15 cellular contexts compared by ENCODE assay signal in the genomic region with DNA sequence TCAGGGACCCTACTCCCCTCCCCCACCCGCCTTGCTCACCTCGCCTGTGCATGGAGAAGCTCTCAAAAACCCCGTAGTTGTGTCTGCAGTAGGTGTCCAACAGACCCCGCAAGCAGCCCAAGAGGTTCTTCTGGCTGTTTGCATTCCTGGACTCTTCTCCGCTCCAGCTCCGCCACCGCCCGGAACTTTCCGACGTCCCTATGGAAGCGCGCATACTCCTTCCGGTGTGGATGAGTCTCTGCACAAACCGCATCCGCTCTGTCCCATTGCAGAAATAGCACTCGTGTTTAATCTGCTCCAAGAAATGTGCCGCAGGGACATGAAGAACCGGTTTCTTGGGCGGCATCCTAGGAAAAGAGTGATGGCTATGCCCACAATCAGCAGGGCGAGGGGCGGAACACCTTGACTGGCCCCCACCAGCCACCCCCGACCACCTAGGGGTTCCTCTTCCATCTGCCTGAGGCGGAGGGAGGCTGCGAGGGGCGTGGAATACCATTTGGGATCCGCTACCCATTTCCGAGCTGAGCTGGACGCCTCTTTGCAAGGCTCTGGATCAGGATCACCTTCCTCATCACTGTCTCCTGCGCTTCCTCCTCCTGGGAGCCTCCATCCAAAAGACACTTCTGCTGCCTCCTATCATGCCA. TPM values are rescaled to one million over a fixed set of nuclear protein-coding genes. Genes with fewer than 3 reads are reported as not detected.
DNase-seq lines count a peak whose midpoint lies in the region; ATAC-seq and TF ChIP-seq lines count a peak whose summit lies in the region.
"Had no signal": no experiment of that assay in that cellular context is flagged by ENCODE, and none has a peak within 500 bp of the region (broad histone marks: within the 10 kb centered on the region; RNA-seq: fewer than 3 reads in every experiment).

No MANE protein-coding gene starts in this region.

- POLR2A ChIA-PET in activated B cell treated with CpG ODN at 0.5 μM for 24 hours (lab: Charles Lee), result interaction anchor here (0.6 to 10.7 kb wide), 5 partner anchors 9 to 340 kb away, joined by 3 to 161 read pairs (median 4); partner anchors contain the start of gene HLA-DRA

- peaks cover 6% of the 10 kb centered on the region for H3K4me1 Mint-ChIP-seq in activated naive CD4-positive, alpha-beta T cell treated with anti-CD3 and anti-CD28 coated beads, Interleukin-2, amount 50 U/mL, for 24 hours
- peaks cover 19% of the 10 kb centered on the region for H3K4me1 Mint-ChIP-seq in activated B cell treated with CpG ODN at 0.5 μM for 24 hours

- TF ChIP-seq CTCF in activated B cell treated with CpG ODN at 0.5 μM for 24 hours (IDR thresholded peaks at IDR 0.05) (no peak), liver (IDR thresholded peaks at IDR 0.05; ENCODE audit: low read depth, low read length, missing input control) (no peak), thoracic aorta (IDR thresholded peaks at IDR 0.05) (no peak)

- peaks cover 30% of the 10 kb centered on the region for H3K27me3 Mint-ChIP-seq in activated naive CD4-positive, alpha-beta T cell treated with anti-CD3 and anti-CD28 coated beads, Interleukin-2, amount 50 U/mL, for 24 hours
- no peaks in the 10 kb centered on the region for H3K27me3 Mint-ChIP-seq in activated B cell treated with CpG ODN at 0.5 μM for 24 hours

- H3K9me3 ChIP-seq in liver (ENCODE audit: control insufficient read depth in 4 of 4, low read length in 3 of 4), result no peaks in the 10 kb centered on the region
- no peaks in the 10 kb centered on the region for H3K9me3 ChIP-seq in thoracic aorta

- 36% methylated on average over 29 of the region's 29 CpGs for WGBS in liver

- no peak for TF ChIP-seq RAD21 in liver (IDR thresholded peaks at IDR 0.05)

- H3K4me3 Mint-ChIP-seq in activated naive CD4-positive, alpha-beta T cell treated with anti-CD3 and anti-CD28 coated beads, Interleukin-2, amount 50 U/mL, for 24 hours, result peak overlapping the region; percentile 0
- peak overlapping the region; percentile 77 for H3K4me3 Mint-ChIP-seq in activated B cell treated with CpG ODN at 0.5 μM for 24 hours

- H3K27ac ChIP-seq in liver (ENCODE audit: low read depth in 1 of 2, low read length in 2 of 2) (no peak overlapping the region), thoracic aorta (no peak overlapping the region)

- no peak for DNase-seq in activated naive CD4-positive, alpha-beta T cell treated with anti-CD3 and anti-CD28 coated beads, Interleukin-2, amount 50 U/mL, for 72 hours (ENCODE audit: low spot score in 2 of 2)
- DNase-seq in activated B cell treated with CpG ODN at 0.5 μM for 24 hours (no peak), thoracic aorta (ENCODE audit: low spot score) (no peak), UCSD-AML1 (lab: John Stamatoyannopoulos, UW; ENCODE audit: unreplicated experiment) (no peak), nucleus accumbens (lab: John Stamatoyannopoulos, UW) (no peak), NCI-H526 treated with DMSO at 0.1 percent for 48 hours (lab: John Stamatoyannopoulos, UW) (no peak)
- DNase-seq: activated T-cell treated with anti-CD3 and anti-CD28 coated beads, Interleukin-2, amount 50 U/mL, for 4 hours; erythroblast; NCI-H1694 treated with DMSO at 0.1 percent for 48 hours; stimulated activated naive CD4-positive, alpha-beta T cell had no signal

- no peaks in the 10 kb centered on the region for H3K36me3 Mint-ChIP-seq in activated naive CD4-positive, alpha-beta T cell treated with anti-CD3 and anti-CD28 coated beads, Interleukin-2, amount 50 U/mL, for 24 hours
- peaks cover 4 to 9% of the 10 kb centered on the region in 2 donors for H3K36me3 Mint-ChIP-seq in activated naive CD4-positive, alpha-beta T cell treated with anti-CD3 and anti-CD28 coated beads, Interleukin-2, amount 50 U/mL, for 72 hours
- H3K36me3 Mint-ChIP-seq in activated B cell treated with CpG ODN at 0.5 μM for 24 hours (ENCODE audit: low read depth), result peaks cover 3% of the 10 kb centered on the region

- H3K9ac ChIP-seq in liver (ENCODE audit: low read depth in 1 of 2, low read length in 2 of 2), result no peak overlapping the region

- no peaks in the 10 kb centered on the region for H3K36me3 ChIP-seq in liver (ENCODE audit: control insufficient read depth in 4 of 4, insufficient read depth in 3 of 4, low read depth in 1 of 4, low read length in 3 of 4)
- no peaks in the 10 kb centered on the region for H3K36me3 ChIP-seq in thoracic aorta

- H3K4me3 ChIP-seq in liver (ENCODE audit: low read depth in 1 of 3, low read length in 3 of 3) (no peak overlapping the region), thoracic aorta (peak overlapping the region; percentile 23)

- peaks cover 2% of the 10 kb centered on the region for H3K9me3 Mint-ChIP-seq in activated naive CD4-positive, alpha-beta T cell treated with anti-CD3 and anti-CD28 coated beads, Interleukin-2, amount 50 U/mL, for 24 hours
- H3K9me3 Mint-ChIP-seq in activated naive CD4-positive, alpha-beta T cell treated with anti-CD3 and anti-CD28 coated beads, Interleukin-2, amount 50 U/mL, for 72 hours, result peaks cover 3 to 5% of the 10 kb centered on the region in 2 donors
- peaks cover under 1% of the 10 kb centered on the region for H3K9me3 Mint-ChIP-seq in activated B cell treated with CpG ODN at 0.5 μM for 24 hours

- H3K27ac Mint-ChIP-seq in activated naive CD4-positive, alpha-beta T cell treated with anti-CD3 and anti-CD28 coated beads, Interleukin-2, amount 50 U/mL, for 24 hours, result no peak overlapping the region
- H3K27ac Mint-ChIP-seq in activated naive CD4-positive, alpha-beta T cell treated with anti-CD3 and anti-CD28 coated beads, Interleukin-2, amount 50 U/mL, for 72 hours, result no peak overlapping the region
- no peak overlapping the region for H3K27ac Mint-ChIP-seq in activated B cell treated with CpG ODN at 0.5 μM for 24 hours

- intact Hi-C loops in activated B cell treated with CpG ODN at 0.5 μM for 24 hours (cut with micrococcal nuclease), result no loop called here

- H3K27me3 ChIP-seq in liver (ENCODE audit: control insufficient read depth in 4 of 4, insufficient read depth in 4 of 4, low read length in 3 of 4) (peaks cover 0 to 2% (median 1%) of the 10 kb centered on the region in 4 donors), thoracic aorta (replicated peaks; ENCODE audit: insufficient read depth) (no peaks in the 10 kb centered on the region)

- H3K4me1 ChIP-seq in liver (ENCODE audit: control insufficient read depth in 4 of 4, insufficient read depth in 4 of 4, low read length in 3 of 4) (no peaks in the 10 kb centered on the region), thoracic aorta (ENCODE audit: control insufficient read depth in 1 of 2, low read depth in 2 of 2) (no peaks in the 10 kb centered on the region)

- CTCF ChIA-PET in activated B cell treated with CpG ODN at 0.5 μM for 24 hours (lab: Charles Lee), result interaction anchor here (1.2 to 1.8 kb wide), 4 partner anchors 13 to 408 kb away, joined by 3 to 5 read pairs (median 4); no protein-coding TSS in a partner anchor

- ATAC-seq in activated naive CD4-positive, alpha-beta T cell treated with anti-CD3 and anti-CD28 coated beads, Interleukin-2, amount 50 U/mL, for 72 hours, result no peak
- ATAC-seq in activated B cell treated with CpG ODN at 0.5 μM for 24 hours (ENCODE audit: low read depth) (no peak), thoracic aorta (ENCODE audit: insufficient number of reproducible peaks, low FRiP score, low read depth) (no peak)
- ATAC-seq: activated T-cell treated with anti-CD3 and anti-CD28 coated beads, Interleukin-2, amount 50 U/mL, for 4 hours; Panc1 had no signal

TF ChIP-seq in liver, 16 proteins besides CTCF, POLR2A, EP300 and RAD21:
- no peak for TF ChIP-seq JUND (IDR thresholded peaks at IDR 0.05)
- peak; percentile 41 to 51 for TF ChIP-seq GABPA (IDR thresholded peaks at IDR 0.05 in 1 of 2, conservative IDR thresholded peaks at IDR 0.05 in 1 of 2)

RNA-seq across cellular contexts. Expression of gene HLA-DRA, which starts 20.2 kb away (rescaled TPM):
- total RNA-seq in activated naive CD4-positive, alpha-beta T cell treated with anti-CD3 and anti-CD28 coated beads, Interleukin-2, amount 50 U/mL, for 72 hours, result 1 to 10 TPM; 1.9 to 2.2 TPM
- total RNA-seq in activated B cell treated with CpG ODN at 0.5 μM for 24 hours, result 2,835 and 3,035 TPM in 2 replicates
- total RNA-seq in liver, result 10 to 100 TPM; 82.1 to 94.2 TPM
- polyA plus RNA-seq in liver, result 100 to 1,000 TPM in 1 of 2 donors, 10 to 100 TPM in 1; 53.4 to 145 TPM
- total RNA-seq in thoracic aorta, result 100 to 1,000 TPM; 244 to 342 TPM
- total RNA-seq: HT-29 had no signal
- polyA plus RNA-seq: neural cell had no signal

RNA-seq across cellular contexts. Expression of gene BTNL2, which starts 52.9 kb away (rescaled TPM):
- not detected for total RNA-seq in activated naive CD4-positive, alpha-beta T cell treated with anti-CD3 and anti-CD28 coated beads, Interleukin-2, amount 50 U/mL, for 72 hours
- not detected in 2 replicates for total RNA-seq in activated B cell treated with CpG ODN at 0.5 μM for 24 hours
- total RNA-seq in liver, result not detected
- not detected for polyA plus RNA-seq in liver
- total RNA-seq in thoracic aorta, result not detected
- total RNA-seq: activated T-cell treated with anti-CD3 and anti-CD28 coated beads, Interleukin-2, amount 50 U/mL, for 4 hours; HT-29 had no signal
- polyA plus RNA-seq: neural cell had no signal

Comparison
In these comparisons a context has a peak if more than half of its experiments do, and no peak if none do; other contexts are left out.
1. RNA of gene HLA-DRA, which starts 20.2 kb away (total RNA-seq): 2,835 to 3,035 TPM in activated B cell treated with CpG ODN at 0.5 μM for 24 hours, 244 to 342 TPM in thoracic aorta and 82.1 to 94.2 TPM in liver; 1.9 to 2.2 TPM in activated naive CD4-positive, alpha-beta T cell treated with anti-CD3 and anti-CD28 coated beads, Interleukin-2, amount 50 U/mL, for 72 hours; every median in the first group is over 10 times any median in the second.